8 cellular contexts compared by ENCODE assay signal in genomic region chr7:6853681-6854080, GRCh38. TPM values are rescaled to one million over a fixed set of nuclear protein-coding genes. Genes with fewer than 3 reads are reported as not detected.
DNase-seq lines count a peak whose midpoint lies in the region; ATAC-seq and TF ChIP-seq lines count a peak whose summit lies in the region.
"Not testable (repeated sequence)": the region's sequence is repeated elsewhere in the genome, so short reads cannot be mapped to it uniquely, and the experiment has no call there.

No MANE protein-coding gene starts in this region.

- ATAC-seq in T-helper 17 cell; activated T-cell treated with anti-CD3 and anti-CD28 coated beads, Interleukin-2, amount 50 U/mL, for 4 hours; effector memory CD8-positive, alpha-beta T cell (replicated peaks); memory B cell (ENCODE audit: low read depth); stimulated activated effector memory CD8-positive, alpha-beta T cell treated with anti-CD3 and anti-CD28 coated beads, Interleukin-12 subunit alpha, Interleukin-12 subunit beta, amount 100 ng/mL, for 72 hours: not testable (repeated sequence)

- H3K27me3 Mint-ChIP-seq in CD8-positive, alpha-beta memory T cell; T-helper 17 cell; memory B cell: not testable (repeated sequence)
- H3K27me3 Mint-ChIP-seq in activated T-cell treated with anti-CD3 and anti-CD28 coated beads, Interleukin-2, amount 50 U/mL, for 4 hours (ENCODE audit: low read depth): peaks cover 17% of the 10 kb centered on the region
- peaks cover 13% of the 10 kb centered on the region for H3K27me3 Mint-ChIP-seq in activated naive CD4-positive, alpha-beta T cell treated with anti-CD3 and anti-CD28 coated beads, Interleukin-2, amount 50 U/mL, for 24 hours
- peaks cover 7 to 27% of the 10 kb centered on the region in 2 donors for H3K27me3 Mint-ChIP-seq in effector memory CD8-positive, alpha-beta T cell
- peaks cover 14% of the 10 kb centered on the region for H3K27me3 Mint-ChIP-seq in nephron (ENCODE audit: low read depth)

- H3K9me3 Mint-ChIP-seq in CD8-positive, alpha-beta memory T cell; activated T-cell treated with anti-CD3 and anti-CD28 coated beads, Interleukin-2, amount 50 U/mL, for 4 hours; activated naive CD4-positive, alpha-beta T cell treated with anti-CD3 and anti-CD28 coated beads, Interleukin-2, amount 50 U/mL, for 24 hours; effector memory CD8-positive, alpha-beta T cell; memory B cell; nephron; stimulated activated effector memory CD8-positive, alpha-beta T cell treated with anti-CD3 and anti-CD28 coated beads, Interleukin-12 subunit alpha, Interleukin-12 subunit beta, amount 100 ng/mL, for 72 hours: not testable (repeated sequence)

- H3K36me3 Mint-ChIP-seq in CD8-positive, alpha-beta memory T cell; T-helper 17 cell (ENCODE audit: low read depth); activated T-cell treated with anti-CD3 and anti-CD28 coated beads, Interleukin-2, amount 50 U/mL, for 4 hours (ENCODE audit: insufficient read depth); activated naive CD4-positive, alpha-beta T cell treated with anti-CD3 and anti-CD28 coated beads, Interleukin-2, amount 50 U/mL, for 24 hours; effector memory CD8-positive, alpha-beta T cell (ENCODE audit: insufficient read depth); memory B cell; nephron (ENCODE audit: low read depth); stimulated activated effector memory CD8-positive, alpha-beta T cell treated with anti-CD3 and anti-CD28 coated beads, Interleukin-12 subunit alpha, Interleukin-12 subunit beta, amount 100 ng/mL, for 72 hours: not testable (repeated sequence)

- not testable (repeated sequence) for H3K27ac Mint-ChIP-seq in CD8-positive, alpha-beta memory T cell; T-helper 17 cell; activated naive CD4-positive, alpha-beta T cell treated with anti-CD3 and anti-CD28 coated beads, Interleukin-2, amount 50 U/mL, for 24 hours; memory B cell; nephron; stimulated activated effector memory CD8-positive, alpha-beta T cell treated with anti-CD3 and anti-CD28 coated beads, Interleukin-12 subunit alpha, Interleukin-12 subunit beta, amount 100 ng/mL, for 72 hours
- H3K27ac Mint-ChIP-seq in effector memory CD8-positive, alpha-beta T cell: peak overlapping the region in 1 of 2 donors; percentile 29

- not testable (repeated sequence) for H3K27me3 ChIP-seq in CD8-positive, alpha-beta memory T cell (ENCODE audit: insufficient read depth, low read length, poor library complexity, severe bottlenecking)

- H3K9me3 ChIP-seq in CD8-positive, alpha-beta memory T cell (ENCODE audit: low read length); T-helper 17 cell (ENCODE audit: control insufficient read depth, low read length, poor library complexity, severe bottlenecking): not testable (repeated sequence)

- H3K36me3 ChIP-seq in CD8-positive, alpha-beta memory T cell (ENCODE audit: insufficient read depth, low read length): not testable (repeated sequence)

- peaks cover 2 to 14% (median 6%) of the 10 kb centered on the region in 3 donors for H3K4me1 Mint-ChIP-seq in CD8-positive, alpha-beta memory T cell
- peaks cover 11% of the 10 kb centered on the region for H3K4me1 Mint-ChIP-seq in T-helper 17 cell
- H3K4me1 Mint-ChIP-seq in activated T-cell treated with anti-CD3 and anti-CD28 coated beads, Interleukin-2, amount 50 U/mL, for 4 hours (ENCODE audit: low read depth); activated naive CD4-positive, alpha-beta T cell treated with anti-CD3 and anti-CD28 coated beads, Interleukin-2, amount 50 U/mL, for 24 hours; memory B cell; nephron; stimulated activated effector memory CD8-positive, alpha-beta T cell treated with anti-CD3 and anti-CD28 coated beads, Interleukin-12 subunit alpha, Interleukin-12 subunit beta, amount 100 ng/mL, for 72 hours: not testable (repeated sequence)
- H3K4me1 Mint-ChIP-seq in effector memory CD8-positive, alpha-beta T cell (ENCODE audit: low read depth in 2 of 2): peaks cover 7 to 13% of the 10 kb centered on the region in 2 donors

- not testable (repeated sequence) for H3K27ac ChIP-seq in CD8-positive, alpha-beta memory T cell (ENCODE audit: low read depth, low read length)

- not testable (repeated sequence) for TF ChIP-seq CTCF in nephron (IDR thresholded peaks at IDR 0.05; ENCODE audit: unreplicated experiment in 3 of 3)

- peak overlapping the region in 6 of 7 donors; percentile 45 to 76 (median 66) for H3K4me3 Mint-ChIP-seq in CD8-positive, alpha-beta memory T cell
- H3K4me3 Mint-ChIP-seq in T-helper 17 cell (peak overlapping the region; percentile 87), memory B cell (peak overlapping the region; percentile 71), nephron (peak overlapping the region; percentile 73 to 79 (median 77))
- H3K4me3 Mint-ChIP-seq in activated T-cell treated with anti-CD3 and anti-CD28 coated beads, Interleukin-2, amount 50 U/mL, for 4 hours: peak overlapping the region; percentile 69
- peak overlapping the region; percentile 71 for H3K4me3 Mint-ChIP-seq in activated naive CD4-positive, alpha-beta T cell treated with anti-CD3 and anti-CD28 coated beads, Interleukin-2, amount 50 U/mL, for 24 hours
- H3K4me3 Mint-ChIP-seq in effector memory CD8-positive, alpha-beta T cell: peak overlapping the region; percentile 61 to 66
- peak overlapping the region; percentile 49 for H3K4me3 Mint-ChIP-seq in stimulated activated effector memory CD8-positive, alpha-beta T cell treated with anti-CD3 and anti-CD28 coated beads, Interleukin-12 subunit alpha, Interleukin-12 subunit beta, amount 100 ng/mL, for 72 hours

- H3K4me1 ChIP-seq in CD8-positive, alpha-beta memory T cell (ENCODE audit: insufficient read depth, low read length): not testable (repeated sequence)

- POLR2A ChIA-PET in CD8-positive, alpha-beta memory T cell (lab: Charles Lee): not testable (repeated sequence)

- DNase-seq in CD8-positive, alpha-beta memory T cell; T-helper 17 cell; activated T-cell treated with anti-CD3 and anti-CD28 coated beads, Interleukin-2, amount 50 U/mL, for 4 hours; effector memory CD8-positive, alpha-beta T cell; memory B cell (ENCODE audit: low spot score in 2 of 2); stimulated activated effector memory CD8-positive, alpha-beta T cell treated with anti-CD3 and anti-CD28 coated beads, Interleukin-12 subunit alpha, Interleukin-12 subunit beta, amount 100 ng/mL, for 72 hours (ENCODE audit: low spot score in 2 of 2): not testable (repeated sequence)

- CTCF ChIA-PET in CD8-positive, alpha-beta memory T cell (lab: Charles Lee): not testable (repeated sequence)

- H3K4me3 ChIP-seq in CD8-positive, alpha-beta memory T cell (ENCODE audit: low read length): not testable (repeated sequence)

RNA-seq across cellular contexts. Expression of gene CCZ1B, which starts 27.6 kb away (rescaled TPM):
- 10 to 100 TPM; 52.2 to 60.5 TPM for total RNA-seq in CD8-positive, alpha-beta memory T cell
- polyA plus RNA-seq in CD8-positive, alpha-beta memory T cell: 34.4 TPM
- total RNA-seq in T-helper 17 cell: 10 to 100 TPM; 61.5 to 70.8 TPM
- total RNA-seq in activated T-cell treated with anti-CD3 and anti-CD28 coated beads, Interleukin-2, amount 50 U/mL, for 4 hours: 10 to 100 TPM; 57.9 to 64.8 (median 61.9) TPM
